Comparison of ENCODE assay signal across 18 cellular contexts in genomic region chr1:63669151-63669961, GRCh38.
DNase-seq lines count a peak whose midpoint lies in the region; ATAC-seq, FAIRE-seq and TF ChIP-seq lines count a peak whose summit lies in the region.
"Had no signal": no experiment of that assay in that cellular context is flagged by ENCODE, and none has a peak within 500 bp of the region (broad histone marks: within the 10 kb centered on the region; RNA-seq: fewer than 3 reads in every experiment).

No MANE protein-coding gene starts in this region.

- no peaks in the 10 kb centered on the region for H3K4me1 Mint-ChIP-seq in naive thymus-derived CD8-positive, alpha-beta T cell

- POLR2A ChIA-PET in naive thymus-derived CD8-positive, alpha-beta T cell (lab: Charles Lee), result no interaction called here

- FAIRE-seq in kidney (lab: Jason Lieb, UNC), result no peak
- FAIRE-seq in pancreas (lab: Jason Lieb, UNC), result no peak
- FAIRE-seq: A204.1, K562 had no signal

- H3K4me1 ChIP-seq in duodenal mucosa (ENCODE audit: control insufficient read depth in 1 of 2, insufficient read depth in 2 of 2, low read length in 2 of 2) (peaks cover 8 to 15% of the 10 kb centered on the region in 2 donors), kidney (ENCODE audit: control insufficient read depth in 1 of 2, insufficient read depth in 1 of 2, low read depth in 1 of 2, low read length in 2 of 2) (no peaks in the 10 kb centered on the region), pancreas (peaks cover 0 to 18% (median 11%) of the 10 kb centered on the region in 3 donors)

- DNase-seq in HT-29 (ENCODE audit: low spot score), result peak; percentile 30
- DNase-seq in kidney, result peak; percentile 63
- peak; percentile 49 to 73 (median 60) for DNase-seq in pancreas
- DNase-seq in NCI-H1417 (lab: John Stamatoyannopoulos, UW), result no peak
- DNase-seq in naive thymus-derived CD8-positive, alpha-beta T cell, result no peak
- DNase-seq: C1 segment of cervical spinal cord, NCI-H1694, NCI-H2107, NCI-H345, Right ventricle myocardium superior had no signal

- peak overlapping the region; percentile 28 to 41 for H3K4me3 ChIP-seq in duodenal mucosa (ENCODE audit: low read depth in 1 of 2, low read length in 2 of 2)
- no peak overlapping the region for H3K4me3 ChIP-seq in kidney (ENCODE audit: low read length in 2 of 2)
- H3K4me3 ChIP-seq in pancreas, result peak overlapping the region in 2 of 4 donors; percentile 10 to 26
- H3K4me3 ChIP-seq: HAP-1, K562 had no signal

- peak overlapping the region in 1 of 2 donors; percentile 60 for H3K9ac ChIP-seq in duodenal mucosa (ENCODE audit: low read depth in 1 of 2, low read length in 2 of 2)
- H3K9ac ChIP-seq in kidney (ENCODE audit: low read length in 2 of 2), result no peak overlapping the region

- H3K27me3 ChIP-seq in duodenal mucosa (ENCODE audit: control insufficient read depth in 1 of 2, insufficient read depth in 2 of 2, low read length in 2 of 2), result no peaks in the 10 kb centered on the region
- H3K27me3 ChIP-seq in pancreas, result no peaks in the 10 kb centered on the region

- ATAC-seq in pancreas (peak; percentile 70 to 87 (median 83)), HG03521 (IDR thresholded peaks at IDR 0.05; ENCODE audit: unreplicated experiment) (no peak), GM18498 (IDR thresholded peaks at IDR 0.05; ENCODE audit: unreplicated experiment) (no peak)
- ATAC-seq in naive thymus-derived CD8-positive, alpha-beta T cell, result no peak
- ATAC-seq: K562, Panc1 had no signal

- no peak for TF ChIP-seq CTCF in kidney (IDR thresholded peaks at IDR 0.05; ENCODE audit: borderline replicate concordance, extremely low read depth, insufficient read depth)
- no peak for TF ChIP-seq CTCF in pancreas (IDR thresholded peaks at IDR 0.05)

- no peak overlapping the region for H3K4me3 Mint-ChIP-seq in naive thymus-derived CD8-positive, alpha-beta T cell

- peak overlapping the region in 1 of 10 donors; percentile 59 for H3K27ac Mint-ChIP-seq in naive thymus-derived CD8-positive, alpha-beta T cell

- H3K27ac ChIP-seq in duodenal mucosa (ENCODE audit: low read depth, low read length), result no peak overlapping the region
- no peak overlapping the region for H3K27ac ChIP-seq in kidney (ENCODE audit: low read depth in 2 of 2, low read length in 2 of 2)
- peak overlapping the region; percentile 70 to 82 (median 78) for H3K27ac ChIP-seq in pancreas
- H3K27ac ChIP-seq: HL-60 had no signal

- 24 to 26% methylated on average over 15 of the region's 15 CpGs for WGBS in pancreas, 2 donors

- H3K36me3 Mint-ChIP-seq in naive thymus-derived CD8-positive, alpha-beta T cell, result peaks cover under 1 to 22% (median 4%) of the 10 kb centered on the region in 3 donors

- H3K36me3 ChIP-seq in duodenal mucosa (ENCODE audit: control insufficient read depth in 1 of 2, insufficient read depth in 2 of 2, low read length in 2 of 2) (no peaks in the 10 kb centered on the region), kidney (ENCODE audit: control insufficient read depth in 1 of 2, insufficient read depth in 2 of 2, low read length in 2 of 2) (no peaks in the 10 kb centered on the region), pancreas (no peaks in the 10 kb centered on the region)
- H3K36me3 ChIP-seq: HAP-1 had no signal

- peaks cover 0 to 7% of the 10 kb centered on the region in 2 donors for H3K9me3 ChIP-seq in duodenal mucosa (ENCODE audit: control insufficient read depth in 1 of 2, low read length in 2 of 2)
- H3K9me3 ChIP-seq in kidney (ENCODE audit: control insufficient read depth in 1 of 2, low read length in 2 of 2), result no peaks in the 10 kb centered on the region
- no peaks in the 10 kb centered on the region for H3K9me3 ChIP-seq in pancreas
- H3K9me3 ChIP-seq: HAP-1 had no signal

- intact Hi-C loops in kidney (cut with DNase I) (no loop called here), pancreas (cut with DNase I) (no loop called here)

- H3K9me3 Mint-ChIP-seq in naive thymus-derived CD8-positive, alpha-beta T cell, result peaks cover 0 to 24% (median 6%) of the 10 kb centered on the region in 9 donors

- H3K27me3 Mint-ChIP-seq in naive thymus-derived CD8-positive, alpha-beta T cell, result no peaks in the 10 kb centered on the region

Comparison
In these comparisons a context has a peak if more than half of its experiments do, and no peak if none do; other contexts are left out.
1. DNase-seq: peak in HT-29 (single experiment), kidney (single experiment) and pancreas (6 of 6); none in NCI-H1417 (0 of 3) and naive thymus-derived CD8-positive, alpha-beta T cell (0 of 10).
2. H3K27ac ChIP-seq: peak in pancreas (4 of 4); none in duodenal mucosa (single experiment) and kidney (0 of 2).
3. H3K4me3 ChIP-seq: peak in duodenal mucosa (2 of 2); none in kidney (0 of 2).
4. ATAC-seq: peak in pancreas (4 of 4); none in HG03521 (single experiment), GM18498 (single experiment) and naive thymus-derived CD8-positive, alpha-beta T cell (0 of 2).